Comparison of ENCODE assay signal across 17 cellular contexts in genomic region chr2:26438926-26439325, GRCh38. TPM values are rescaled to one million over a fixed set of nuclear protein-coding genes. Genes with fewer than 3 reads are reported as not detected.
"Had no signal": no experiment of that assay in that cellular context is flagged by ENCODE, and none has a peak within 500 bp of the region (broad histone marks: within the 10 kb centered on the region; RNA-seq: fewer than 3 reads in every experiment).

No MANE protein-coding gene starts in this region.

- H3K27ac ChIP-seq: dorsolateral prefrontal cortex, psoas muscle, testis had no signal

- H3K36me3 Mint-ChIP-seq: activated naive CD4-positive, alpha-beta T cell treated with anti-CD3 and anti-CD28 coated beads, Interleukin-2, amount 50 U/mL, for 72 hours; natural killer cell treated with Interleukin-12 subunit alpha and Interleukin-12 subunit beta and Interleukin-15 and Interleukin-18, amount 100 ng/mL, for 72 hours had no signal

- H3K27me3 ChIP-seq: dorsolateral prefrontal cortex, testis had no signal

- DNase-seq: activated effector memory CD4-positive, alpha-beta T cell treated with Interleukin-2 at 50 U/mL for 16 hours; activated T-cell treated with anti-CD3 and anti-CD28 coated beads, Interleukin-2, amount 50 U/mL, for 24 hours; amygdala; dorsolateral prefrontal cortex; head of caudate nucleus; psoas muscle; stimulated activated CD4-positive, alpha-beta T cell treated with anti-CD3 and anti-CD28 coated beads, Interleukin-15, amount 100 ng/mL, for 24 hours; stimulated activated CD4-positive, alpha-beta T cell treated with anti-CD3 and anti-CD28 coated beads, Interleukin-4, amount 100 ng/mL, for 24 hours; testis had no signal

- H3K9me3 Mint-ChIP-seq: activated naive CD4-positive, alpha-beta T cell treated with anti-CD3 and anti-CD28 coated beads, Interleukin-2, amount 50 U/mL, for 72 hours; activated T-cell treated with anti-CD3 and anti-CD28 coated beads, Interleukin-2, amount 50 U/mL, for 24 hours; natural killer cell treated with Interleukin-12 subunit alpha and Interleukin-12 subunit beta and Interleukin-15 and Interleukin-18, amount 100 ng/mL, for 72 hours; stimulated activated naive CD8-positive, alpha-beta T cell treated with anti-CD3 and anti-CD28 coated beads, Interleukin-15, Interleukin-2, amounts not matched to agents 100 ng/mL and 50 ng/mL, for 24 hours; T-helper 1 cell treated with Interleukin-12 subunit alpha and Interleukin-12 subunit beta and Interleukin-4 antibody, amounts not matched to agents 30 μg/mL and 1 μg/mL, for 36 hours had no signal

- FAIRE-seq: TTC549 had no signal

- H3K9me3 ChIP-seq: psoas muscle, testis had no signal

- H3K27ac Mint-ChIP-seq: activated naive CD4-positive, alpha-beta T cell treated with anti-CD3 and anti-CD28 coated beads, Interleukin-2, amount 50 U/mL, for 72 hours; activated T-cell treated with anti-CD3 and anti-CD28 coated beads, Interleukin-2, amount 50 U/mL, for 24 hours; natural killer cell treated with Interleukin-12 subunit alpha and Interleukin-12 subunit beta and Interleukin-15 and Interleukin-18, amount 100 ng/mL, for 72 hours; stimulated activated naive CD8-positive, alpha-beta T cell treated with anti-CD3 and anti-CD28 coated beads, Interleukin-15, Interleukin-2, amounts not matched to agents 100 ng/mL and 50 ng/mL, for 24 hours; T-helper 1 cell treated with Interleukin-12 subunit alpha and Interleukin-12 subunit beta and Interleukin-4 antibody, amounts not matched to agents 30 μg/mL and 1 μg/mL, for 36 hours had no signal

- H3K4me3 Mint-ChIP-seq: activated T-cell treated with anti-CD3 and anti-CD28 coated beads, Interleukin-2, amount 50 U/mL, for 24 hours; natural killer cell treated with Interleukin-12 subunit alpha and Interleukin-12 subunit beta and Interleukin-15 and Interleukin-18, amount 100 ng/mL, for 72 hours; stimulated activated naive CD8-positive, alpha-beta T cell treated with anti-CD3 and anti-CD28 coated beads, Interleukin-15, Interleukin-2, amounts not matched to agents 100 ng/mL and 50 ng/mL, for 24 hours; T-helper 1 cell treated with Interleukin-12 subunit alpha and Interleukin-12 subunit beta and Interleukin-4 antibody, amounts not matched to agents 30 μg/mL and 1 μg/mL, for 36 hours had no signal

- H3K4me1 ChIP-seq: psoas muscle, testis had no signal

- H3K4me3 ChIP-seq: dorsolateral prefrontal cortex, psoas muscle, testis had no signal

RNA-seq across cellular contexts. Expression of gene DRC1, which starts 37.2 kb away (rescaled TPM):
- total RNA-seq: activated naive CD4-positive, alpha-beta T cell treated with anti-CD3 and anti-CD28 coated beads, Interleukin-2, amount 50 U/mL, for 72 hours; esophagus mucosa; lung microvascular endothelial cell; natural killer cell treated with Interleukin-12 subunit alpha and Interleukin-12 subunit beta and Interleukin-15 and Interleukin-18, amount 100 ng/mL, for 72 hours; omental fat pad had no signal

RNA-seq across cellular contexts. Expression of gene OTOF, which starts 39.0 kb away (rescaled TPM):
- total RNA-seq: esophagus mucosa had no signal
